ENCODE assay signal across 10 cellular contexts in the genomic region with DNA sequence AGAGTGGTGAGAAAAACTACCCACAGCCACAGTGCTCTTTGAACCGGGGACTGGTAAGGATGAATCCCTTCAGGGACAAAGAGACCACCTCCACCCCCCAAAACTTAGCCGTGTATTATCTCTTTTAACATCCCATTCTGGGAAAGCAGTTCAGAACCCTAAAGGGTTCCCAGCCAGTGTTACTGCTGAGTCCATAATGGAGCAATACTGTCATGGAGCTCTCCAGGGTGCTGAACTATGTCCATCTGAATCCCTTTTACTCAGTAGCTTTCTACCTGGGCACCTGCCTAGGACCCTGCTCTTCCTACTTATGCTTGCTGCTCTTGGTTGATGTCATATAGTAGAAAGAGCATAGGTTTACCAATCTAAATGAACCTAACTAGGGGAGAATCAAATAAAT. TPM values are rescaled to one million over a fixed set of nuclear protein-coding genes. Genes with fewer than 3 reads are reported as not detected.
A peak's percentile ranks its signal among the peaks of the same experiment; 100 is the strongest.
DNase-seq lines count a peak whose midpoint lies in the region; ATAC-seq and TF ChIP-seq lines count a peak whose summit lies in the region.
"Had no signal": no experiment of that assay in that cellular context is flagged by ENCODE, and none has a peak within 500 bp of the region (broad histone marks: within the 10 kb centered on the region; RNA-seq: fewer than 3 reads in every experiment).

No MANE protein-coding gene starts in this region.

- H3K36me3 Mint-ChIP-seq in activated CD8-positive, alpha-beta memory T cell treated with anti-CD3 and anti-CD28 coated beads, Interleukin-2, amount 10 ng/mL, durations not matched to agents 7 days and 5 days: no peaks in the 10 kb centered on the region

- peaks cover 11% of the 10 kb centered on the region for H3K27me3 Mint-ChIP-seq in activated CD8-positive, alpha-beta memory T cell treated with anti-CD3 and anti-CD28 coated beads, Interleukin-2, amount 10 ng/mL, durations not matched to agents 7 days and 5 days
- H3K27me3 Mint-ChIP-seq: stimulated activated naive CD8-positive, alpha-beta T cell treated with anti-CD3 and anti-CD28 coated beads, Interleukin-15, Interleukin-2, amounts not matched to agents 100 ng/mL and 50 ng/mL, for 24 hours had no signal

- H3K4me3 Mint-ChIP-seq in activated CD8-positive, alpha-beta memory T cell treated with anti-CD3 and anti-CD28 coated beads, Interleukin-2, amount 10 ng/mL, durations not matched to agents 7 days and 5 days: no peak overlapping the region
- H3K4me3 Mint-ChIP-seq: stimulated activated naive CD8-positive, alpha-beta T cell treated with anti-CD3 and anti-CD28 coated beads, Interleukin-15, Interleukin-2, amounts not matched to agents 100 ng/mL and 50 ng/mL, for 24 hours had no signal

- no peak overlapping the region for H3K27ac Mint-ChIP-seq in activated CD8-positive, alpha-beta memory T cell treated with anti-CD3 and anti-CD28 coated beads, Interleukin-2, amount 10 ng/mL, durations not matched to agents 7 days and 5 days
- H3K27ac Mint-ChIP-seq: stimulated activated naive CD8-positive, alpha-beta T cell treated with anti-CD3 and anti-CD28 coated beads, Interleukin-15, Interleukin-2, amounts not matched to agents 100 ng/mL and 50 ng/mL, for 24 hours had no signal

- no peaks in the 10 kb centered on the region for H3K4me1 Mint-ChIP-seq in activated CD8-positive, alpha-beta memory T cell treated with anti-CD3 and anti-CD28 coated beads, Interleukin-2, amount 10 ng/mL, durations not matched to agents 7 days and 5 days

- peak; percentile 68 for DNase-seq in activated CD8-positive, alpha-beta memory T cell treated with anti-CD3 and anti-CD28 coated beads, Interleukin-2, amount 10 ng/mL, durations not matched to agents 7 days and 5 days
- DNase-seq in activated CD8-positive, alpha-beta memory T cell treated with anti-CD3 and anti-CD28 coated beads for 24 hours: no peak
- DNase-seq in T-helper 9 cell (peak; percentile 13), fibroblast of the aortic adventitia (ENCODE audit: low read depth) (peak; percentile 66), NCI-H2107 (lab: John Stamatoyannopoulos, UW) (no peak)
- DNase-seq in stimulated activated CD4-positive, alpha-beta T cell treated with anti-CD3 and anti-CD28 coated beads, TNF-alpha, amount 100 ng/mL, for 48 hours (ENCODE audit: low read depth in 3 of 3): peak in 2 of 3 donors; percentile 26 to 38

- peak; percentile 27 for ATAC-seq in activated CD8-positive, alpha-beta memory T cell treated with anti-CD3 and anti-CD28 coated beads, Interleukin-2, amount 10 ng/mL, durations not matched to agents 7 days and 5 days
- ATAC-seq in HG03025 (IDR thresholded peaks at IDR 0.05; ENCODE audit: low FRiP score, unreplicated experiment) (no peak), GM18519 (IDR thresholded peaks at IDR 0.05; ENCODE audit: low FRiP score, unreplicated experiment) (no peak)

- CTCF ChIA-PET in activated CD8-positive, alpha-beta memory T cell treated with anti-CD3 and anti-CD28 coated beads, Interleukin-2, amount 10 ng/mL, durations not matched to agents 7 days and 5 days (lab: Charles Lee): no interaction called here

- H3K4me3 ChIP-seq in fibroblast of the aortic adventitia (ENCODE audit: low read depth, low read length): no peak overlapping the region
- H3K4me3 ChIP-seq: BLaER1 treated with 17β-estradiol and CSF1 and Interleukin-3, amounts not matched to agents 10 nM and 100 nM had no signal

- no peak for TF ChIP-seq CTCF in fibroblast of the aortic adventitia (IDR thresholded peaks at IDR 0.05; ENCODE audit: insufficient read depth, low read length)

- no peaks in the 10 kb centered on the region for H3K9me3 Mint-ChIP-seq in activated CD8-positive, alpha-beta memory T cell treated with anti-CD3 and anti-CD28 coated beads, Interleukin-2, amount 10 ng/mL, durations not matched to agents 7 days and 5 days (ENCODE audit: low read depth)

RNA-seq across cellular contexts. Expression of gene SAYSD1, which starts 22.2 kb away (rescaled TPM):
- 10 to 100 TPM in 1 of 2 experiments, 1 to 10 TPM in 1; 9.1 to 11.4 TPM for total RNA-seq in activated CD8-positive, alpha-beta memory T cell treated with anti-CD3 and anti-CD28 coated beads, Interleukin-2, amount 10 ng/mL, durations not matched to agents 7 days and 5 days
- 15.9 and 27.8 TPM in 2 replicates for total RNA-seq in fibroblast of the aortic adventitia (ENCODE audit: low replicate concordance)

Comparison
In these comparisons a context has a peak if more than half of its experiments do, and no peak if none do; other contexts are left out.
1. DNase-seq: peak in activated CD8-positive, alpha-beta memory T cell treated with anti-CD3 and anti-CD28 coated beads, Interleukin-2, amount 10 ng/mL, durations not matched to agents 7 days and 5 days (single experiment), T-helper 9 cell (single experiment), fibroblast of the aortic adventitia (single experiment) and stimulated activated CD4-positive, alpha-beta T cell treated with anti-CD3 and anti-CD28 coated beads, TNF-alpha, amount 100 ng/mL, for 48 hours (2 of 3); none in activated CD8-positive, alpha-beta memory T cell treated with anti-CD3 and anti-CD28 coated beads for 24 hours (single experiment) and NCI-H2107 (single experiment).